Comparison of ENCODE assay signal across 18 cellular contexts in the genomic region with DNA sequence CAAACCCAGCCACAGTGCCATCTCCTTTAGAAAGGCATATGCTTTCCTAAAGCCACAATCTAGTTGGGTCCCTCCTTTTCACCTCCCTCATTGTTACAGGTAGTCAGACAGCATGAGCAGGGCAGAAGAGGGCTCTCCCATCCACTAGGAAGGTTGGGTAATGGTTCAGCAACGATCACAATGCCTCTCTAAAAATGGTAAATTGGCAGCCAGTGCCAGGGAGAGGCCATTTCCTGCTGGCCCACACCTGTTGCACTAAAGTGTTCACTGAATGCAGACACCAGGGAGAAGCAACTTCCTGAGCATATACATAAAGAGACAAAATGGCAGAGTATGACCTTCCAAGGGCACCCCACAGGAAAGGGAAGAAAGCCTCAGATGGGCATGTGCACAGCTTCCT.
"Had no signal": no experiment of that assay in that cellular context is flagged by ENCODE, and none has a peak within 500 bp of the region (broad histone marks: within the 10 kb centered on the region; RNA-seq: fewer than 3 reads in every experiment).

No MANE protein-coding gene starts in this region.

- H3K4me1 Mint-ChIP-seq: T-cell had no signal

- H3K36me3 ChIP-seq: MG63 had no signal

- H3K9ac ChIP-seq: SK-N-SH had no signal

- H3K36me3 Mint-ChIP-seq: T-cell had no signal

- H3K4me2 ChIP-seq: SK-N-SH had no signal

- H3K9me3 Mint-ChIP-seq: T-cell; T-helper 1 cell treated with Interleukin-12 subunit alpha and Interleukin-12 subunit beta and Interleukin-4 antibody, amounts not matched to agents 30 μg/mL and 1 μg/mL, for 36 hours had no signal

- H3K27me3 ChIP-seq: MG63 had no signal

- H3K9me3 ChIP-seq: MG63, SK-N-SH had no signal

- H3K27ac Mint-ChIP-seq: T-cell; T-helper 1 cell treated with Interleukin-12 subunit alpha and Interleukin-12 subunit beta and Interleukin-4 antibody, amounts not matched to agents 30 μg/mL and 1 μg/mL, for 36 hours had no signal

- H3K4me3 ChIP-seq: MG63 had no signal

- DNase-seq: KBM-7, MG63, NCI-H1092, NCI-H1436, NCI-H187, NCI-H2029, NCI-H2081 treated with DMSO at 0.1 percent for 48 hours, NCI-H2171, NCI-H226, NCI-H446, NCI-H510A, NCI-H524 treated with DMSO at 0.1 percent for 48 hours, SHP77, SK-N-SH, SW 1271, T-cell had no signal

- H3K4me3 Mint-ChIP-seq: T-cell; T-helper 1 cell treated with Interleukin-12 subunit alpha and Interleukin-12 subunit beta and Interleukin-4 antibody, amounts not matched to agents 30 μg/mL and 1 μg/mL, for 36 hours had no signal

- H3K27ac ChIP-seq: RWPE1 had no signal
